Comparison of ENCODE assay signal across 9 cellular contexts in the genomic region with DNA sequence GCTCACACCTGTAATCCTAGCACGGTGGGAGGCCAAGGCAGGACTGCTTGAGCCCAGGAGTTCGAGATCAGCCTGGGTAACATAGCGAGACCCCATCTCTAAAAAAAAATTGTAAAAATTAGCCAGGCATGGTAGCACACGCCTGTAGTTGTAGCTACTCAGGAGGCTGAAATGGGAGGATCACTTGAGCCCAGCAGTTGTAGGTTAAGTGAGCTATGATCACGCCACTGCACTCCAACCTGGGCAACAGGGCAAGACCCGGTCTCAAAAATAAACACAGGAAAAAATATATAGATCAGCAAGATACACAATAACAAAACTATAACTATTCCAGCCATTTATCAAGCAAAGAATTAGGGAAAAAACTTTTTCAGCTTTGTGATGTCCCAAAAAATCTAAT. TPM values are rescaled to one million over a fixed set of nuclear protein-coding genes. Genes with fewer than 3 reads are reported as not detected.
DNase-seq lines count a peak whose midpoint lies in the region; ATAC-seq and TF ChIP-seq lines count a peak whose summit lies in the region.
"Had no signal": no experiment of that assay in that cellular context is flagged by ENCODE, and none has a peak within 500 bp of the region (broad histone marks: within the 10 kb centered on the region; RNA-seq: fewer than 3 reads in every experiment).

No MANE protein-coding gene starts in this region.

- H3K4me3 ChIP-seq in fibroblast of pulmonary artery (replicated peaks; ENCODE audit: low read depth, low read length) = peak overlapping the region; percentile 4

- DNase-seq in activated CD8-positive, alpha-beta memory T cell treated with anti-CD3 and anti-CD28 coated beads, Interleukin-2, amount 10 ng/mL, durations not matched to agents 7 days and 5 days = no peak
- DNase-seq in activated CD8-positive, alpha-beta memory T cell treated with anti-CD3 and anti-CD28 coated beads, Interleukin-2, amount 50 U/mL, for 4 hours = no peak
- DNase-seq in WTC11 (ENCODE audit: low spot score) (no peak), fibroblast of pulmonary artery (ENCODE audit: low read depth) (no peak), NCI-H774 (lab: John Stamatoyannopoulos, UW) (no peak), GM10266 (ENCODE audit: extremely low spot score) (no peak)
- DNase-seq in stimulated activated naive CD8-positive, alpha-beta T cell treated with anti-CD3 and anti-CD28 coated beads, Interleukin-15, amount 100 ng/mL, for 72 hours = no peak
- DNase-seq: NCI-H2171 treated with DMSO at 0.1 percent for 48 hours had no signal

- TF ChIP-seq POLR2A in GM18505 (IDR thresholded peaks at IDR 0.05; ENCODE audit: borderline replicate concordance, extremely low read depth, insufficient read depth, insufficient read length) = no peak

- peaks cover 61% of the 10 kb centered on the region for H3K4me1 Mint-ChIP-seq in activated CD8-positive, alpha-beta memory T cell treated with anti-CD3 and anti-CD28 coated beads, Interleukin-2, amount 10 ng/mL, durations not matched to agents 7 days and 5 days
- H3K4me1 Mint-ChIP-seq in WTC11 = peaks cover 52% of the 10 kb centered on the region
- H3K4me1 Mint-ChIP-seq in stimulated activated naive CD8-positive, alpha-beta T cell treated with anti-CD3 and anti-CD28 coated beads, Interleukin-15, amount 100 ng/mL, for 72 hours = peaks cover 62% of the 10 kb centered on the region

- CTCF ChIA-PET in activated CD8-positive, alpha-beta memory T cell treated with anti-CD3 and anti-CD28 coated beads, Interleukin-2, amount 10 ng/mL, durations not matched to agents 7 days and 5 days (lab: Charles Lee) = interaction anchor here (2.9 kb wide), 1 partner anchor 21 kb away, joined by 8 read pairs; a partner anchor contains a TSS
- CTCF ChIA-PET in WTC11 (lab: Charles Lee) = interaction anchor here (1.1 kb wide), 1 partner anchor 21 kb away, joined by 3 read pairs; no protein-coding TSS in a partner anchor

- TF ChIP-seq CTCF in WTC11 (IDR thresholded peaks at IDR 0.05) (no peak), fibroblast of pulmonary artery (IDR thresholded peaks at IDR 0.05; ENCODE audit: low read length, missing control alignments) (no peak), GM10266 (IDR thresholded peaks at IDR 0.05; ENCODE audit: control insufficient read depth, insufficient read depth, low read depth, missing control alignments) (no peak)

- no peaks in the 10 kb centered on the region for H3K9me3 Mint-ChIP-seq in activated CD8-positive, alpha-beta memory T cell treated with anti-CD3 and anti-CD28 coated beads, Interleukin-2, amount 10 ng/mL, durations not matched to agents 7 days and 5 days (ENCODE audit: low read depth)
- H3K9me3 Mint-ChIP-seq in WTC11 = no peaks in the 10 kb centered on the region
- H3K9me3 Mint-ChIP-seq in stimulated activated naive CD8-positive, alpha-beta T cell treated with anti-CD3 and anti-CD28 coated beads, Interleukin-15, amount 100 ng/mL, for 72 hours = no peaks in the 10 kb centered on the region

- no peaks in the 10 kb centered on the region for H3K27me3 Mint-ChIP-seq in activated CD8-positive, alpha-beta memory T cell treated with anti-CD3 and anti-CD28 coated beads, Interleukin-2, amount 10 ng/mL, durations not matched to agents 7 days and 5 days
- H3K27me3 Mint-ChIP-seq in WTC11 (ENCODE audit: low read depth) = no peaks in the 10 kb centered on the region
- H3K27me3 Mint-ChIP-seq in stimulated activated naive CD8-positive, alpha-beta T cell treated with anti-CD3 and anti-CD28 coated beads, Interleukin-15, amount 100 ng/mL, for 72 hours = no peaks in the 10 kb centered on the region

- H3K27ac Mint-ChIP-seq in activated CD8-positive, alpha-beta memory T cell treated with anti-CD3 and anti-CD28 coated beads, Interleukin-2, amount 10 ng/mL, durations not matched to agents 7 days and 5 days = peak overlapping the region; percentile 71
- peak overlapping the region; percentile 39 for H3K27ac Mint-ChIP-seq in WTC11
- peak overlapping the region; percentile 52 to 87 for H3K27ac Mint-ChIP-seq in stimulated activated naive CD8-positive, alpha-beta T cell treated with anti-CD3 and anti-CD28 coated beads, Interleukin-15, amount 100 ng/mL, for 72 hours

- peaks cover 27% of the 10 kb centered on the region for H3K36me3 Mint-ChIP-seq in activated CD8-positive, alpha-beta memory T cell treated with anti-CD3 and anti-CD28 coated beads, Interleukin-2, amount 10 ng/mL, durations not matched to agents 7 days and 5 days
- H3K36me3 Mint-ChIP-seq in WTC11 = peaks cover 22% of the 10 kb centered on the region

- no peak for ATAC-seq in activated CD8-positive, alpha-beta memory T cell treated with anti-CD3 and anti-CD28 coated beads, Interleukin-2, amount 10 ng/mL, durations not matched to agents 7 days and 5 days
- no peak for ATAC-seq in WTC11
- no peak for ATAC-seq in stimulated activated naive CD8-positive, alpha-beta T cell treated with anti-CD3 and anti-CD28 coated beads, Interleukin-15, amount 100 ng/mL, for 72 hours
- ATAC-seq in GM18505 (IDR thresholded peaks at IDR 0.05; ENCODE audit: unreplicated experiment) = no peak

- POLR2A ChIA-PET in WTC11 (lab: Charles Lee) = interaction anchor here (1.4 to 1.7 kb wide), 2 partner anchors 21 to 68 kb away, joined by 4 to 9 read pairs; a partner anchor contains a TSS

- H3K4me3 Mint-ChIP-seq in activated CD8-positive, alpha-beta memory T cell treated with anti-CD3 and anti-CD28 coated beads, Interleukin-2, amount 10 ng/mL, durations not matched to agents 7 days and 5 days = peak overlapping the region; percentile 65
- H3K4me3 Mint-ChIP-seq in WTC11 = peak overlapping the region; percentile 99
- H3K4me3 Mint-ChIP-seq in stimulated activated naive CD8-positive, alpha-beta T cell treated with anti-CD3 and anti-CD28 coated beads, Interleukin-15, amount 100 ng/mL, for 72 hours = peak overlapping the region; percentile 78 to 91

TF ChIP-seq in WTC11, 78 proteins besides CTCF, POLR2A, EP300 and RAD21 (continues in another document):
- TF ChIP-seq TP53 (CRISPR knock-in tag; IDR thresholded peaks at IDR 0.05) (no peak), TEAD1 (CRISPR knock-in tag; IDR thresholded peaks at IDR 0.05) (no peak), SOX15 (CRISPR knock-in tag; IDR thresholded peaks at IDR 0.05) (no peak), JAZF1 (CRISPR knock-in tag; IDR thresholded peaks at IDR 0.05) (no peak), ATF1 (CRISPR knock-in tag; IDR thresholded peaks at IDR 0.05) (no peak), ZNF138 (CRISPR knock-in tag; conservative IDR thresholded peaks at IDR 0.05) (no peak), FOXK1 (CRISPR knock-in tag; IDR thresholded peaks at IDR 0.05) (no peak), CREB1 (CRISPR knock-in tag; IDR thresholded peaks at IDR 0.05) (no peak), OVOL2 (CRISPR knock-in tag; IDR thresholded peaks at IDR 0.05; ENCODE audit: borderline replicate concordance) (no peak)
- TF ChIP-seq, protein P1, sequence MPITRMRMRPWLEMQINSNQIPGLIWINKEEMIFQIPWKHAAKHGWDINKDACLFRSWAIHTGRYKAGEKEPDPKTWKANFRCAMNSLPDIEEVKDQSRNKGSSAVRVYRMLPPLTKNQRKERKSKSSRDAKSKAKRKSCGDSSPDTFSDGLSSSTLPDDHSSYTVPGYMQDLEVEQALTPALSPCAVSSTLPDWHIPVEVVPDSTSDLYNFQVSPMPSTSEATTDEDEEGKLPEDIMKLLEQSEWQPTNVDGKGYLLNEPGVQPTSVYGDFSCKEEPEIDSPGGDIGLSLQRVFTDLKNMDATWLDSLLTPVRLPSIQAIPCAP (CRISPR knock-in tag; IDR thresholded peaks at IDR 0.05) = no peak
- TF ChIP-seq, protein P2, sequence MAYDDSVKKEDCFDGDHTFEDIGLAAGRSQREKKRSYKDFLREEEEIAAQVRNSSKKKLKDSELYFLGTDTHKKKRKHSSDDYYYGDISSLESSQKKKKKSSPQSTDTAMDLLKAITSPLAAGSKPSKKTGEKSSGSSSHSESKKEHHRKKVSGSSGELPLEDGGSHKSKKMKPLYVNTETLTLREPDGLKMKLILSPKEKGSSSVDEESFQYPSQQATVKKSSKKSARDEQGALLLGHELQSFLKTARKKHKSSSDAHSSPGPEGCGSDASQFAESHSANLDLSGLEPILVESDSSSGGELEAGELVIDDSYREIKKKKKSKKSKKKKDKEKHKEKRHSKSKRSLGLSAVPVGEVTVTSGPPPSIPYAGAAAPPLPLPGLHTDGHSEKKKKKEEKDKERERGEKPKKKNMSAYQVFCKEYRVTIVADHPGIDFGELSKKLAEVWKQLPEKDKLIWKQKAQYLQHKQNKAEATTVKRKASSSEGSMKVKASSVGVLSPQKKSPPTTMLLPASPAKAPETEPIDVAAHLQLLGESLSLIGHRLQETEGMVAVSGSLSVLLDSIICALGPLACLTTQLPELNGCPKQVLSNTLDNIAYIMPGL (CRISPR knock-in tag; IDR thresholded peaks at IDR 0.05) = no peak
- TF ChIP-seq, protein P3, sequence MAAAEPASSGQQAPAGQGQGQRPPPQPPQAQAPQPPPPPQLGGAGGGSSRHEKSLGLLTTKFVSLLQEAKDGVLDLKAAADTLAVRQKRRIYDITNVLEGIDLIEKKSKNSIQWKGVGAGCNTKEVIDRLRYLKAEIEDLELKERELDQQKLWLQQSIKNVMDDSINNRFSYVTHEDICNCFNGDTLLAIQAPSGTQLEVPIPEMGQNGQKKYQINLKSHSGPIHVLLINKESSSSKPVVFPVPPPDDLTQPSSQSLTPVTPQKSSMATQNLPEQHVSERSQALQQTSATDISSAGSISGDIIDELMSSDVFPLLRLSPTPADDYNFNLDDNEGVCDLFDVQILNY (CRISPR knock-in tag; IDR thresholded peaks at IDR 0.05) = no peak

RNA-seq across cellular contexts. Expression of a gene that starts 3.0 kb away (rescaled TPM):
- total RNA-seq in activated CD8-positive, alpha-beta memory T cell treated with anti-CD3 and anti-CD28 coated beads, Interleukin-2, amount 10 ng/mL, durations not matched to agents 7 days and 5 days = 100 to 1,000 TPM; 266 to 298 TPM
- total RNA-seq in WTC11 (2021) = 277 to 321 TPM (median 296 TPM) in 3 replicates

RNA-seq across cellular contexts. Expression of a gene that starts 21.5 kb away (rescaled TPM):
- total RNA-seq in activated CD8-positive, alpha-beta memory T cell treated with anti-CD3 and anti-CD28 coated beads, Interleukin-2, amount 10 ng/mL, durations not matched to agents 7 days and 5 days = 10 to 100 TPM; 25.9 to 26.6 TPM
- total RNA-seq in WTC11 (2021) = 17.7 to 21.7 TPM (median 19.9 TPM) in 3 replicates
